ENCODE assay signal across 1 cellular context in the genomic region with DNA sequence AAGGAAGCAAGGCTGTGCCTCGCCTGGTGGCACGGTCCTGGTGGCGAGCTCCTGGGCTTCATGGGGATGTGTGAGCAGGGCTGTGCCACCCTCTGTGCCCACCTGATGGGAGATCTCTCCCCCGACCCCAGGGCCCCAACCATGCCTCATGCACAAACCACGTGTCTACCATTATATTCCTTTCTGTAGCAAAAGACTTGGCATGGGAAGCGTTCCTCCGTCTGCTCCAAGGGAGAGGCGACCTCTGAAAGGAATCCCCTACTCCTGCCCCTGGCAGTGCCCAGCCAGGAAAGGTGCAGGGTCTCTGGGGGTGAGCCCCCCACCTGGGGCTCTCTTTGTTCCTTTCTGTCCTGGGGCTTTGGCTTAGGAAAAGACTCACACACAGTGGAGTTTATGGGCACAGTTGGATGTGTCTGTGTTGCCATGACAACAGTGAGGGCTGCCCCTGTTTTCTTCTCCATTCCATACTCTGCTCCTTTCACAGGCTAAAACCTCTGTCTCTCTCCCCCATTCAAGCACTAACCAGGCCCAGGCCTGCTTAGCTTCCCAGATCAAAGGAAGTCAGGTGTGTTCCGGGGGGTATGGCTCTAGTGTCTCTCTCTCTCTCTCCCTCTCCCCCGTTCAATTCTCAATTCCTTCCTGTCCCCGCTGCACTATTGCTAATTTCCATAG.
TF ChIP-seq lines count a peak whose summit lies in the region.

No MANE protein-coding gene starts in this region.

TF ChIP-seq in K562, 482 proteins besides CTCF, POLR2A, EP300 and RAD21 (continues in another document):
- TF ChIP-seq MTA3 (IDR thresholded peaks at IDR 0.05; ENCODE audit: borderline replicate concordance) (0 out of 2 replicates have a peak, but pooled peaks have one; percentile 6), RFX1 (IDR thresholded peaks at IDR 0.05) (peak; percentile 98), ZNF224 (CRISPR knock-in tag; IDR thresholded peaks at IDR 0.05) (no peak), MXI1 (IDR thresholded peaks at IDR 0.05; ENCODE audit: low read depth, low read length) (0 out of 2 replicates have a peak, but pooled peaks have one; percentile 56), MYC (IDR thresholded peaks at IDR 0.05; ENCODE audit: low read depth, low read length) (no peak; the same call in 1 of the 2 replicates), MYC (CRISPR knock-in tag; IDR thresholded peaks at IDR 0.05; ENCODE audit: borderline replicate concordance, low read depth) (peak; percentile 52; the same call in 1 of the 2 replicates), ZNF143 (CRISPR knock-in tag; IDR thresholded peaks at IDR 0.05) (no peak), NR2C2 (CRISPR knock-in tag; IDR thresholded peaks at IDR 0.05) (no peak; the same call in 1 of the 2 replicates), NR2C2 (tag; IDR thresholded peaks at IDR 0.05) (peak; percentile 16; the same call in 1 of the 2 replicates), BMI1 (IDR thresholded peaks at IDR 0.05; ENCODE audit: low read length) (peak; percentile 60; the same call in 1 of the 2 replicates), GMEB1 (CRISPR knock-in tag; IDR thresholded peaks at IDR 0.05) (0 out of 2 replicates have a peak, but pooled peaks have one; percentile 8), ZNF707 (CRISPR knock-in tag; conservative IDR thresholded peaks at IDR 0.05) (no peak), USF1 (CRISPR knock-in tag; IDR thresholded peaks at IDR 0.05) (peak; percentile 34; the same call in 1 of the 2 replicates), RREB1 (CRISPR knock-in tag; IDR thresholded peaks at IDR 0.05) (0 out of 2 replicates have a peak, but pooled peaks have one; percentile 60), ZNF77 (CRISPR knock-in tag; IDR thresholded peaks at IDR 0.05) (0 out of 2 replicates have a peak, but pooled peaks have one; percentile 21), MBD2 (IDR thresholded peaks at IDR 0.05; ENCODE audit: borderline replicate concordance, low read depth) (peak; percentile 7; the same call in 1 of the 2 replicates), CSDE1 (IDR thresholded peaks at IDR 0.05) (peak in 1 of 2 experiments; percentile 77; a peak in 2 of 4 replicates), PTRF (tag; IDR thresholded peaks at IDR 0.05) (no peak), MCM7 (IDR thresholded peaks at IDR 0.05) (no peak), ZNF232 (CRISPR knock-in tag; IDR thresholded peaks at IDR 0.05) (no peak), RNF219 (CRISPR knock-in tag; IDR thresholded peaks at IDR 0.05) (0 out of 2 replicates have a peak, but pooled peaks have one; percentile 30), HNRNPL (IDR thresholded peaks at IDR 0.05; ENCODE audit: low read depth, low read length) (peak; percentile 84), ZNF165 (CRISPR knock-in tag; IDR thresholded peaks at IDR 0.05; ENCODE audit: borderline replicate concordance) (0 out of 2 replicates have a peak, but pooled peaks have one; percentile 8), HNRNPUL1 (IDR thresholded peaks at IDR 0.05; ENCODE audit: low read length) (no peak), TOE1 (IDR thresholded peaks at IDR 0.05; ENCODE audit: borderline replicate concordance) (no peak), TOE1 (CRISPR knock-in tag; IDR thresholded peaks at IDR 0.05; ENCODE audit: borderline replicate concordance, low read depth) (no peak), PKNOX1 (IDR thresholded peaks at IDR 0.05) (0 out of 2 replicates have a peak, but pooled peaks have one; percentile 8), HIVEP1 (CRISPR knock-in tag; IDR thresholded peaks at IDR 0.05) (0 out of 2 replicates have a peak, but pooled peaks have one; percentile 3), RCOR1 (IDR thresholded peaks at IDR 0.05; ENCODE audit: borderline replicate concordance in 1 of 2, low read depth in 2 of 2, low read length in 2 of 2) (peak in 1 of 2 experiments; percentile 7; a peak in 1 of 4 replicates), MTF1 (CRISPR knock-in tag; IDR thresholded peaks at IDR 0.05; ENCODE audit: borderline replicate concordance) (peak; percentile 62; the same call in 1 of the 2 replicates), FOXJ2 (tag; IDR thresholded peaks at IDR 0.05) (peak; percentile 87), MAX (CRISPR knock-in tag; IDR thresholded peaks at IDR 0.05) (peak; percentile 46; the same call in 1 of the 2 replicates), POLR2G (IDR thresholded peaks at IDR 0.05; ENCODE audit: low read depth, low read length) (peak; percentile 45; the same call in 1 of the 2 replicates)
- TF ChIP-seq, protein P1, sequence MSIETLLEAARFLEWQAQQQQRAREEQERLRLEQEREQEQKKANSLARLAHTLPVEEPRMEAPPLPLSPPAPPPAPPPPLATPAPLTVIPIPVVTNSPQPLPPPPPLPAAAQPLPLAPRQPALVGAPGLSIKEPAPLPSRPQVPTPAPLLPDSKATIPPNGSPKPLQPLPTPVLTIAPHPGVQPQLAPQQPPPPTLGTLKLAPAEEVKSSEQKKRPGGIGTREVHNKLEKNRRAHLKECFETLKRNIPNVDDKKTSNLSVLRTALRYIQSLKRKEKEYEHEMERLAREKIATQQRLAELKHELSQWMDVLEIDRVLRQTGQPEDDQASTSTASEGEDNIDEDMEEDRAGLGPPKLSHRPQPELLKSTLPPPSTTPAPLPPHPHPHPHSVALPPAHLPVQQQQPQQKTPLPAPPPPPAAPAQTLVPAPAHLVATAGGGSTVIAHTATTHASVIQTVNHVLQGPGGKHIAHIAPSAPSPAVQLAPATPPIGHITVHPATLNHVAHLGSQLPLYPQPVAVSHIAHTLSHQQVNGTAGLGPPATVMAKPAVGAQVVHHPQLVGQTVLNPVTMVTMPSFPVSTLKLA (conservative IDR thresholded peaks at IDR 0.05): peak in 1 of 2 experiments; percentile 20; a peak in 1 of 4 replicates
- TF ChIP-seq, protein P2, sequence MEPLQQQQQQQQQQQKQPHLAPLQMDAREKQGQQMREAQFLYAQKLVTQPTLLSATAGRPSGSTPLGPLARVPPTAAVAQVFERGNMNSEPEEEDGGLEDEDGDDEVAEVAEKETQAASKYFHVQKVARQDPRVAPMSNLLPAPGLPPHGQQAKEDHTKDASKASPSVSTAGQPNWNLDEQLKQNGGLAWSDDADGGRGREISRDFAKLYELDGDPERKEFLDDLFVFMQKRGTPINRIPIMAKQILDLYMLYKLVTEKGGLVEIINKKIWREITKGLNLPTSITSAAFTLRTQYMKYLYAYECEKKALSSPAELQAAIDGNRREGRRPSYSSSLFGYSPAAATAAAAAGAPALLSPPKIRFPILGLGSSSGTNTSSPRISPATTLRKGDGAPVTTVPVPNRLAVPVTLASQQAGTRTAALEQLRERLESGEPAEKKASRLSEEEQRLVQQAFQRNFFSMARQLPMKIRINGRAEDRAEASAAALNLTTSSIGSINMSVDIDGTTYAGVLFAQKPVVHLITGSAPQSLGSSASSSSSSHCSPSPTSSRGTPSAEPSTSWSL (CRISPR knock-in tag; IDR thresholded peaks at IDR 0.05; ENCODE audit: borderline replicate concordance): peak; percentile 6; the same call in 1 of the 2 replicates
- TF ChIP-seq, protein P3, sequence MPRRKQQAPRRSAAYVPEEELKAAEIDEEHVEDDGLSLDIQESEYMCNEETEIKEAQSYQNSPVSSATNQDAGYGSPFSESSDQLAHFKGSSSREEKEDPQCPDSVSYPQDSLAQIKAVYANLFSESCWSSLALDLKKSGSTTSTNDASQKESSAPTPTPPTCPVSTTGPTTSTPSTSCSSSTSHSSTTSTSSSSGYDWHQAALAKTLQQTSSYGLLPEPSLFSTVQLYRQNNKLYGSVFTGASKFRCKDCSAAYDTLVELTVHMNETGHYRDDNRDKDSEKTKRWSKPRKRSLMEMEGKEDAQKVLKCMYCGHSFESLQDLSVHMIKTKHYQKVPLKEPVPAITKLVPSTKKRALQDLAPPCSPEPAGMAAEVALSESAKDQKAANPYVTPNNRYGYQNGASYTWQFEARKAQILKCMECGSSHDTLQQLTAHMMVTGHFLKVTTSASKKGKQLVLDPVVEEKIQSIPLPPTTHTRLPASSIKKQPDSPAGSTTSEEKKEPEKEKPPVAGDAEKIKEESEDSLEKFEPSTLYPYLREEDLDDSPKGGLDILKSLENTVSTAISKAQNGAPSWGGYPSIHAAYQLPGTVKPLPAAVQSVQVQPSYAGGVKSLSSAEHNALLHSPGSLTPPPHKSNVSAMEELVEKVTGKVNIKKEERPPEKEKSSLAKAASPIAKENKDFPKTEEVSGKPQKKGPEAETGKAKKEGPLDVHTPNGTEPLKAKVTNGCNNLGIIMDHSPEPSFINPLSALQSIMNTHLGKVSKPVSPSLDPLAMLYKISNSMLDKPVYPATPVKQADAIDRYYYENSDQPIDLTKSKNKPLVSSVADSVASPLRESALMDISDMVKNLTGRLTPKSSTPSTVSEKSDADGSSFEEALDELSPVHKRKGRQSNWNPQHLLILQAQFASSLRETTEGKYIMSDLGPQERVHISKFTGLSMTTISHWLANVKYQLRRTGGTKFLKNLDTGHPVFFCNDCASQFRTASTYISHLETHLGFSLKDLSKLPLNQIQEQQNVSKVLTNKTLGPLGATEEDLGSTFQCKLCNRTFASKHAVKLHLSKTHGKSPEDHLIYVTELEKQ (CRISPR knock-in tag; IDR thresholded peaks at IDR 0.05): 0 out of 2 replicates have a peak, but pooled peaks have one; percentile 27
